In genomic region chr4:70994387-70995099, GRCh38 we compare ENCODE assay signal across 8 cellular contexts. TPM values are rescaled to one million over a fixed set of nuclear protein-coding genes. Genes with fewer than 3 reads are reported as not detected.
A peak's percentile ranks its signal among the peaks of the same experiment; 100 is the strongest.
DNase-seq lines count a peak whose midpoint lies in the region; ATAC-seq and TF ChIP-seq lines count a peak whose summit lies in the region.

No MANE protein-coding gene starts in this region.

- TF ChIP-seq POLR2A in vagina (IDR thresholded peaks at IDR 0.05), result no peak

- POLR2A ChIA-PET in BJ (lab: Charles Lee) (no interaction called here), WTC11 (lab: Charles Lee) (interaction anchor here (1.4 to 1.6 kb wide), 2 partner anchors 15 to 92 kb away, joined by 9 to 11 read pairs; partner anchors contain the start of gene MOB1B)

- H3K27ac ChIP-seq in vagina, result peak overlapping the region; percentile 83

- peaks cover 41% of the 10 kb centered on the region for H3K4me1 ChIP-seq in vagina

- DNase-seq in BJ (ENCODE audit: low read depth), result no peak
- DNase-seq in WTC11 (ENCODE audit: low spot score), result no peak
- DNase-seq in left kidney (ENCODE audit: low read depth, low spot score), result peak; percentile 21
- no peak for DNase-seq in vagina (ENCODE audit: extremely low spot score in 2 of 2)
- no peak for DNase-seq in stimulated activated CD4-positive, alpha-beta T cell treated with anti-CD3 and anti-CD28 coated beads, Interleukin-15, amount 100 ng/mL, for 24 hours
- no peak for DNase-seq in SHP77 treated with DMSO at 0.1 percent for 48 hours (lab: John Stamatoyannopoulos, UW)

- H3K9me3 ChIP-seq in vagina, result no peaks in the 10 kb centered on the region

- H3K27me3 Mint-ChIP-seq in WTC11 (ENCODE audit: low read depth), result no peaks in the 10 kb centered on the region

- H3K9me3 Mint-ChIP-seq in WTC11, result peaks cover 5% of the 10 kb centered on the region

- intact Hi-C loops in vagina (cut with DNase I), result loop anchor here (10.0 kb wide), 1 partner anchor 160 kb away; the partner anchor contains the start of gene GRSF1

- peak overlapping the region; percentile 63 for H3K4me3 ChIP-seq in BJ (ENCODE audit: low read depth, low read length)
- peak overlapping the region; percentile 76 to 81 for H3K4me3 ChIP-seq in vagina

- no peak for TF ChIP-seq CTCF in BJ (IDR thresholded peaks at IDR 0.05; ENCODE audit: insufficient read depth, low read depth, low read length)
- no peak for TF ChIP-seq CTCF in WTC11 (IDR thresholded peaks at IDR 0.05)
- TF ChIP-seq CTCF in vagina (IDR thresholded peaks at IDR 0.05), result no peak

- H3K36me3 Mint-ChIP-seq in WTC11, result peaks cover 21% of the 10 kb centered on the region

- H3K36me3 ChIP-seq in BJ (ENCODE audit: control insufficient read depth, insufficient read depth, low read length), result no peaks in the 10 kb centered on the region
- peaks cover 0 to 8% of the 10 kb centered on the region in 2 donors for H3K36me3 ChIP-seq in vagina

- peak; percentile 40 for ATAC-seq in GM19328 (IDR thresholded peaks at IDR 0.05; ENCODE audit: unreplicated experiment)
- peak; percentile 36 for ATAC-seq in HG03442 (IDR thresholded peaks at IDR 0.05; ENCODE audit: unreplicated experiment)
- ATAC-seq in WTC11, result no peak

- peak overlapping the region; percentile 88 for H3K4me3 Mint-ChIP-seq in WTC11

- H3K4me1 Mint-ChIP-seq in WTC11, result peaks cover 54% of the 10 kb centered on the region

- CTCF ChIA-PET in BJ (lab: Yijun Ruan, JAX) (interaction anchor here (1.4 kb wide), 1 partner anchor 16 kb away, joined by 3 read pairs; no protein-coding TSS in a partner anchor), WTC11 (lab: Charles Lee) (interaction anchor here (1.8 to 2.8 kb wide), 2 partner anchors 10 to 16 kb away, joined by 8 to 28 read pairs; no protein-coding TSS in a partner anchor)

- no peaks in the 10 kb centered on the region for H3K27me3 ChIP-seq in BJ (ENCODE audit: control insufficient read depth, insufficient read depth, low read length)
- H3K27me3 ChIP-seq in vagina, result no peaks in the 10 kb centered on the region

- peak overlapping the region; percentile 79 for H3K27ac Mint-ChIP-seq in WTC11

TF ChIP-seq in WTC11, 78 proteins besides CTCF, POLR2A, EP300 and RAD21:
- peak; percentile 67; the same call in 1 of the 2 replicates for TF ChIP-seq GTF2I (CRISPR knock-in tag; conservative IDR thresholded peaks at IDR 0.05)
- no peak for TF ChIP-seq PREB (CRISPR knock-in tag; IDR thresholded peaks at IDR 0.05; ENCODE audit: borderline replicate concordance)

RNA-seq across cellular contexts. Expression of gene DCK, which starts 1.1 kb away (rescaled TPM):
- 3.8 and 7.2 TPM in 2 replicates for polyA plus RNA-seq in BJ (2011; rRNA removed)
- 0.76 and 1.5 TPM in 2 replicates for polyA minus RNA-seq in BJ (2011; rRNA and poly(A)+ RNA removed)
- 15.0 to 15.9 TPM (median 15.2 TPM) in 3 replicates for total RNA-seq in WTC11 (2021)
- total RNA-seq in vagina, result 10.3 TPM
